Comparison of ENCODE assay signal across 12 cellular contexts in genomic region chr1:109877776-109878175, GRCh38. TPM values are rescaled to one million over a fixed set of nuclear protein-coding genes. Genes with fewer than 3 reads are reported as not detected.
DNase-seq lines count a peak whose midpoint lies in the region; ATAC-seq, FAIRE-seq and TF ChIP-seq lines count a peak whose summit lies in the region.
"Had no signal": no experiment of that assay in that cellular context is flagged by ENCODE, and none has a peak within 500 bp of the region (broad histone marks: within the 10 kb centered on the region; RNA-seq: fewer than 3 reads in every experiment).

No MANE protein-coding gene starts in this region.

- H3K14ac ChIP-seq in neuronal stem cell (ENCODE audit: low read length), result no peak overlapping the region

- intact Hi-C loops in endothelial cell of umbilical vein (cut with micrococcal nuclease), result loop anchor here (1.0 to 5.0 kb wide), 4 partner anchors 15 to 85 kb away; partner anchors contain the start of gene CSF1
- intact Hi-C loops in activated CD4-positive, alpha-beta T cell treated with anti-CD3 and anti-CD28 coated beads for 36 hours (cut with DNase I, micrococcal nuclease), result no loop called here

- peaks cover 7% of the 10 kb centered on the region for H3K4me1 Mint-ChIP-seq in activated CD8-positive, alpha-beta memory T cell treated with anti-CD3 and anti-CD28 coated beads, Interleukin-2, amount 10 ng/mL, durations not matched to agents 7 days and 5 days
- H3K4me1 Mint-ChIP-seq in activated CD4-positive, alpha-beta T cell treated with anti-CD3 and anti-CD28 coated beads for 36 hours, result peaks cover 11% of the 10 kb centered on the region

- H2AFZ ChIP-seq in endothelial cell of umbilical vein (ENCODE audit: low read depth, low read length) (peak overlapping the region; percentile 83), neuronal stem cell (ENCODE audit: low read length) (peak overlapping the region; percentile 92)

- no peaks in the 10 kb centered on the region for H4K20me1 ChIP-seq in endothelial cell of umbilical vein (replicated peaks; ENCODE audit: control insufficient read depth, extremely low read depth, insufficient read depth, low read length)

- no peaks in the 10 kb centered on the region for H3K9me1 ChIP-seq in endothelial cell of umbilical vein (replicated peaks; ENCODE audit: control insufficient read depth, extremely low read depth, insufficient read depth, low read length)

- ATAC-seq in activated CD8-positive, alpha-beta memory T cell treated with anti-CD3 and anti-CD28 coated beads, Interleukin-2, amount 10 ng/mL, durations not matched to agents 7 days and 5 days, result no peak
- ATAC-seq in GM19452 (IDR thresholded peaks at IDR 0.05; ENCODE audit: unreplicated experiment) (no peak), GM19395 (IDR thresholded peaks at IDR 0.05; ENCODE audit: unreplicated experiment) (no peak)
- ATAC-seq in activated CD4-positive, alpha-beta T cell treated with anti-CD3 and anti-CD28 coated beads for 36 hours, result no peak
- ATAC-seq: activated naive CD4-positive, alpha-beta T cell treated with anti-CD3 and anti-CD28 coated beads, Interleukin-2, amount 50 U/mL, for 72 hours had no signal

- H3K27ac Mint-ChIP-seq in activated CD8-positive, alpha-beta memory T cell treated with anti-CD3 and anti-CD28 coated beads, Interleukin-2, amount 10 ng/mL, durations not matched to agents 7 days and 5 days, result no peak overlapping the region
- H3K27ac Mint-ChIP-seq in activated CD4-positive, alpha-beta T cell treated with anti-CD3 and anti-CD28 coated beads for 36 hours, result no peak overlapping the region
- H3K27ac Mint-ChIP-seq: activated CD4-positive, alpha-beta T cell treated with anti-CD3 and anti-CD28 coated beads, Interleukin-2, amount 10 ng/mL, durations not matched to agents 7 days and 5 days; activated naive CD4-positive, alpha-beta T cell treated with anti-CD3 and anti-CD28 coated beads, Interleukin-2, amount 50 U/mL, for 72 hours had no signal

- H2BK120ac ChIP-seq in neuronal stem cell (ENCODE audit: low read depth, low read length), result no peak overlapping the region

- H2BK12ac ChIP-seq in neuronal stem cell (ENCODE audit: low read length), result no peak overlapping the region

- no peaks in the 10 kb centered on the region for H3K79me2 ChIP-seq in endothelial cell of umbilical vein (ENCODE audit: control insufficient read depth, insufficient read depth, low read length)

- POLR2A ChIA-PET in endothelial cell of umbilical vein (lab: Charles Lee), result no interaction called here
- POLR2A ChIA-PET in activated CD4-positive, alpha-beta T cell treated with anti-CD3 and anti-CD28 coated beads for 36 hours (lab: Charles Lee), result no interaction called here

- BruUV-seq in endothelial cell of umbilical vein (replicated peaks; lab: Mats Ljungman, UMichigan), result no TSS peak

- H3K18ac ChIP-seq in neuronal stem cell (ENCODE audit: low read length), result peak overlapping the region; percentile 90

- peak overlapping the region; percentile 39 for H3K4ac ChIP-seq in neuronal stem cell (ENCODE audit: low read length)

- H3K9ac ChIP-seq in endothelial cell of umbilical vein (replicated peaks; ENCODE audit: extremely low read depth, insufficient read depth, low read length) (no peak overlapping the region), neuronal stem cell (ENCODE audit: low read depth, low read length, poor library complexity) (peak overlapping the region; percentile 27)

- dilution Hi-C loops in endothelial cell of umbilical vein (cut with MboI; ENCODE audit: extremely low pct_ligation_motif_present, low sequenced_read_pairs), result no loop called here

- no peak overlapping the region for H4K91ac ChIP-seq in neuronal stem cell (ENCODE audit: low read depth, low read length, poor library complexity)

- H3K4me2 ChIP-seq in endothelial cell of umbilical vein (ENCODE audit: insufficient read depth, low read length), result no peak overlapping the region
- H3K4me2 ChIP-seq in neuronal stem cell (ENCODE audit: insufficient read depth, low read length, poor library complexity, severe bottlenecking), result no peak overlapping the region

- TF ChIP-seq CTCF in endothelial cell of umbilical vein (IDR thresholded peaks at IDR 0.05; ENCODE audit: extremely low read depth in 1 of 2, insufficient read depth in 1 of 2, low read depth in 1 of 2, low read length in 2 of 2), result no peak

- no peak overlapping the region for H2BK5ac ChIP-seq in neuronal stem cell (ENCODE audit: low read length)

- FAIRE-seq in endothelial cell of umbilical vein (lab: Jason Lieb, UNC), result no peak
- FAIRE-seq: endometrium, islet of Langerhans had no signal

- peaks cover 9% of the 10 kb centered on the region for H3K27me3 Mint-ChIP-seq in activated CD8-positive, alpha-beta memory T cell treated with anti-CD3 and anti-CD28 coated beads, Interleukin-2, amount 10 ng/mL, durations not matched to agents 7 days and 5 days
- peaks cover 2% of the 10 kb centered on the region for H3K27me3 Mint-ChIP-seq in activated CD4-positive, alpha-beta T cell treated with anti-CD3 and anti-CD28 coated beads for 36 hours

- CTCF ChIA-PET in activated CD8-positive, alpha-beta memory T cell treated with anti-CD3 and anti-CD28 coated beads, Interleukin-2, amount 10 ng/mL, durations not matched to agents 7 days and 5 days (lab: Charles Lee), result no interaction called here
- CTCF ChIA-PET in endothelial cell of umbilical vein (lab: Charles Lee), result interaction anchor here (0.9 to 2.5 kb wide), 6 partner anchors 10 to 107 kb away, joined by 3 to 16 read pairs (median 4); partner anchors contain the start of gene AHCYL1
- CTCF ChIA-PET in activated CD4-positive, alpha-beta T cell treated with anti-CD3 and anti-CD28 coated beads for 36 hours (lab: Charles Lee), result interaction anchor here (0.7 kb wide), 1 partner anchor 107 kb away, joined by 3 read pairs; the partner anchor contains the start of gene AHCYL1

- H3K4me3 Mint-ChIP-seq in activated CD8-positive, alpha-beta memory T cell treated with anti-CD3 and anti-CD28 coated beads, Interleukin-2, amount 10 ng/mL, durations not matched to agents 7 days and 5 days, result no peak overlapping the region
- H3K4me3 Mint-ChIP-seq in activated CD4-positive, alpha-beta T cell treated with anti-CD3 and anti-CD28 coated beads for 36 hours, result no peak overlapping the region
- H3K4me3 Mint-ChIP-seq: activated CD4-positive, alpha-beta T cell treated with anti-CD3 and anti-CD28 coated beads, Interleukin-2, amount 10 ng/mL, durations not matched to agents 7 days and 5 days had no signal

- TF ChIP-seq POLR2A in endothelial cell of umbilical vein (IDR thresholded peaks at IDR 0.05; ENCODE audit: low read depth, low read length), result no peak

- H2BK15ac ChIP-seq in neuronal stem cell (ENCODE audit: low read length), result peak overlapping the region; percentile 84

- no peaks in the 10 kb centered on the region for H3K9me3 Mint-ChIP-seq in activated CD8-positive, alpha-beta memory T cell treated with anti-CD3 and anti-CD28 coated beads, Interleukin-2, amount 10 ng/mL, durations not matched to agents 7 days and 5 days (ENCODE audit: low read depth)
- H3K9me3 Mint-ChIP-seq in activated CD4-positive, alpha-beta T cell treated with anti-CD3 and anti-CD28 coated beads for 36 hours (ENCODE audit: low read depth), result no peaks in the 10 kb centered on the region
- H3K9me3 Mint-ChIP-seq: activated CD4-positive, alpha-beta T cell treated with anti-CD3 and anti-CD28 coated beads, Interleukin-2, amount 10 ng/mL, durations not matched to agents 7 days and 5 days; activated naive CD4-positive, alpha-beta T cell treated with anti-CD3 and anti-CD28 coated beads, Interleukin-2, amount 50 U/mL, for 72 hours had no signal

- no CpG with 5 or more reads among the region's 3 CpGs for WGBS in neuronal stem cell (ENCODE audit: extremely low coverage in 2 of 2, insufficient read length in 2 of 2, insufficient replicate concordance in 1 of 2), 2 donors
- 54% methylated on average over 3 of the region's 3 CpGs for WGBS in urinary bladder

- H3K9me3 ChIP-seq in endothelial cell of umbilical vein (replicated peaks; ENCODE audit: control insufficient read depth, insufficient read depth, low read length), result no peaks in the 10 kb centered on the region
- H3K9me3 ChIP-seq in neuronal stem cell (replicated peaks in 1 of 2; ENCODE audit: control insufficient read depth in 2 of 2, insufficient read depth in 1 of 2, low read depth in 1 of 2, low read length in 2 of 2), result no peaks in the 10 kb centered on the region

- H3K23ac ChIP-seq in neuronal stem cell (ENCODE audit: low read depth, low read length, poor library complexity), result no peak overlapping the region

- H3K4me1 ChIP-seq in endothelial cell of umbilical vein (ENCODE audit: control insufficient read depth, extremely low read depth, insufficient read depth, low read length) (peaks cover 8% of the 10 kb centered on the region), neuronal stem cell (ENCODE audit: control insufficient read depth in 2 of 2, insufficient read depth in 1 of 2, low read depth in 1 of 2, low read length in 2 of 2) (peaks cover 29 to 52% of the 10 kb centered on the region in 2 donors), urinary bladder (ENCODE audit: insufficient read depth) (no peaks in the 10 kb centered on the region)

- peaks cover 3 to 15% of the 10 kb centered on the region in 2 experiments for H3K27me3 ChIP-seq in endothelial cell of umbilical vein (ENCODE audit: control insufficient read depth in 2 of 2, insufficient read depth in 2 of 2, low read length in 2 of 2)
- H3K27me3 ChIP-seq in neuronal stem cell (ENCODE audit: control insufficient read depth in 3 of 3, insufficient read depth in 3 of 3, low read depth in 1 of 3, low read length in 3 of 3), result no peaks in the 10 kb centered on the region

- H3K4me3 ChIP-seq in endothelial cell of umbilical vein (replicated peaks in 1 of 3; ENCODE audit: insufficient read depth in 1 of 3, low read depth in 1 of 3, low read length in 3 of 3) (no peak overlapping the region), neuronal stem cell (ENCODE audit: low read length in 2 of 2) (peak overlapping the region in 1 of 2 donors; percentile 34), urinary bladder (ENCODE audit: low read depth, low read length) (no peak overlapping the region)

- DNase-seq in activated CD8-positive, alpha-beta memory T cell treated with anti-CD3 and anti-CD28 coated beads for 24 hours, result peak; percentile 37
- DNase-seq in activated CD8-positive, alpha-beta memory T cell treated with anti-CD3 and anti-CD28 coated beads, Interleukin-2, amount 10 ng/mL, durations not matched to agents 7 days and 5 days, result no peak
- DNase-seq in endothelial cell of umbilical vein (ENCODE audit: low read depth, low spot score) (no peak), neuronal stem cell (ENCODE audit: low spot score) (no peak)
- no peak for DNase-seq in activated CD4-positive, alpha-beta T cell treated with anti-CD3 and anti-CD28 coated beads for 36 hours
- DNase-seq: activated CD4-positive, alpha-beta T cell treated with anti-CD3 and anti-CD28 coated beads, Interleukin-2, amount 10 ng/mL, durations not matched to agents 7 days and 5 days had no signal

- no peak overlapping the region for H4K8ac ChIP-seq in neuronal stem cell (ENCODE audit: low read depth, low read length)

- H3K36me3 ChIP-seq in endothelial cell of umbilical vein (ENCODE audit: control insufficient read depth in 2 of 2, extremely low read depth in 1 of 2, insufficient read depth in 2 of 2, low read length in 2 of 2) (no peaks in the 10 kb centered on the region), neuronal stem cell (replicated peaks in 1 of 2; ENCODE audit: control insufficient read depth in 2 of 2, insufficient read depth in 2 of 2, low read length in 2 of 2) (no peaks in the 10 kb centered on the region), urinary bladder (ENCODE audit: insufficient read depth) (no peaks in the 10 kb centered on the region)

- no peaks in the 10 kb centered on the region for H3K79me1 ChIP-seq in neuronal stem cell (ENCODE audit: low read depth, low read length)

- no peak overlapping the region for H3K27ac ChIP-seq in endothelial cell of umbilical vein (ENCODE audit: insufficient read depth, low read depth, low read length)
- peak overlapping the region; percentile 76 for H3K27ac ChIP-seq in neuronal stem cell (replicated peaks; ENCODE audit: low read length)
- peak overlapping the region; percentile 75 for H3K27ac ChIP-seq in urinary bladder (ENCODE audit: low read depth)

- H3K36me3 Mint-ChIP-seq in activated CD8-positive, alpha-beta memory T cell treated with anti-CD3 and anti-CD28 coated beads, Interleukin-2, amount 10 ng/mL, durations not matched to agents 7 days and 5 days, result no peaks in the 10 kb centered on the region
- H3K36me3 Mint-ChIP-seq in activated CD4-positive, alpha-beta T cell treated with anti-CD3 and anti-CD28 coated beads for 36 hours (ENCODE audit: low read depth), result no peaks in the 10 kb centered on the region
- H3K36me3 Mint-ChIP-seq: activated naive CD4-positive, alpha-beta T cell treated with anti-CD3 and anti-CD28 coated beads, Interleukin-2, amount 50 U/mL, for 72 hours had no signal

- H2AK5ac ChIP-seq in neuronal stem cell (ENCODE audit: low read depth, low read length), result no peak overlapping the region

RNA-seq across cellular contexts. Expression of gene CSF1, which starts 32.9 kb away (rescaled TPM):
- 100 to 1,000 TPM in 1 of 2 experiments, 10 to 100 TPM in 1; 77.6 to 143 TPM for total RNA-seq in activated CD8-positive, alpha-beta memory T cell treated with anti-CD3 and anti-CD28 coated beads, Interleukin-2, amount 10 ng/mL, durations not matched to agents 7 days and 5 days
- total RNA-seq in endothelial cell of umbilical vein (22.7 and 28.9 TPM in 2 replicates), urinary bladder (10.9 TPM)
- polyA plus RNA-seq in endothelial cell of umbilical vein (23.3 and 24.5 TPM in 2 replicates), urinary bladder (56.2 TPM)
- 18.0 and 21.7 TPM in 2 replicates for polyA plus RNA-seq in endothelial cell of umbilical vein (2011; cell fraction: cytosol; rRNA removed)
- polyA plus RNA-seq in endothelial cell of umbilical vein (2011; cell fraction: nucleus; rRNA removed), result 17.9 and 23.3 TPM in 2 replicates
- polyA plus RNA-seq in endothelial cell of umbilical vein (2012), result 18.7 and 20.5 TPM in 2 replicates
- polyA minus RNA-seq in endothelial cell of umbilical vein, result 10.2 and 22.5 TPM in 2 replicates
- polyA minus RNA-seq in endothelial cell of umbilical vein (2011; cell fraction: cytosol; rRNA and poly(A)+ RNA removed), result 1.6 TPM
- polyA minus RNA-seq in endothelial cell of umbilical vein (2011; cell fraction: nucleus; rRNA and poly(A)+ RNA removed), result 5.8 and 10.2 TPM in 2 replicates
- 4.5 TPM for polyA plus RNA-seq in neuronal stem cell (2013, experiment 1 of 2)
- 4.4 TPM for polyA plus RNA-seq in neuronal stem cell (2013, experiment 2 of 2)
- total RNA-seq in activated CD4-positive, alpha-beta T cell treated with anti-CD3 and anti-CD28 coated beads for 36 hours, result 10 to 100 TPM; 37.7 to 44.8 TPM
